In genomic region chr10:11397980-11398580, GRCh38 we compare ENCODE assay signal across 1 cellular context.
TF ChIP-seq lines count a peak whose summit lies in the region.

No MANE protein-coding gene starts in this region.

TF ChIP-seq in IMR-90, 13 proteins besides CTCF, POLR2A, EP300 and RAD21 (continued from another document):
- TF ChIP-seq MAZ (IDR thresholded peaks at IDR 0.05; ENCODE audit: borderline replicate concordance, low read depth, low read length) (no peak), ELK1 (IDR thresholded peaks at IDR 0.05; ENCODE audit: borderline replicate concordance, low read depth, low read length) (no peak)
TF ChIP-seq in IMR-90: peak in this region for 0.
